ENCODE assay signal across 23 cellular contexts in the genomic region with DNA sequence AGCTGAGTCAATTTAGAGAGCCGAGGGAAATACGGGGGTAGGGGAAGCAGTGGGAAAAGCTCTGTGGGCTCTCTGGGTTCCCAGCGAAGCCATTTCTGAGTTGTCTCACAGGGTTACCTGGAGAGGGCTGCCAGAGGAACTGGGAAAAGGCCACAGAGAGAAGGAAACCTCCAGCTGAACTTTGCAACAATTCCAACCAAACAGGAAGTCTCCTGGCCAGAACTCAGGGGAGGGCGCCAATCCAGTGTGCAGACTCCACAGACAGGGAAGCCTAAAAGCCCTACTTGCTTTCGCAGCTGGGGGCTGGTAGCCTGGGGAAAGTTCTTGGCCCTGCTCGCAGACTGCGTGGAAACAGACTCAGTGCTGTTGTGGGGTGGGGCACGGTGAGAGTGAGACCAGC.
"Had no signal": no experiment of that assay in that cellular context is flagged by ENCODE, and none has a peak within 500 bp of the region (broad histone marks: within the 10 kb centered on the region; RNA-seq: fewer than 3 reads in every experiment).

No MANE protein-coding gene starts in this region.

- H3K4me1 ChIP-seq: breast epithelium had no signal

- DNase-seq: activated B cell treated with CpG ODN at 0.5 μM for 24 hours; activated CD4-positive, alpha-beta memory T cell treated with anti-CD3 and anti-CD28 coated beads for 36 hours; activated CD4-positive, alpha-beta T cell treated with anti-CD3 and anti-CD28 coated beads for 1 hour; activated CD4-positive, alpha-beta T cell treated with anti-CD3 and anti-CD28 coated beads, Interleukin-2, amount 10 ng/mL, durations not matched to agents 24 days and 14 days; activated CD8-positive, alpha-beta memory T cell treated with anti-CD3 and anti-CD28 coated beads for 24 hours; activated gamma-delta T cell treated with Interleukin-2 at 50 U/mL for 16 hours; activated naive CD4-positive, alpha-beta T cell treated with anti-CD3 and anti-CD28 coated beads, Interleukin-2, amount 10 ng/mL, durations not matched to agents 7 days and 5 days; activated naive CD8-positive, alpha-beta T cell treated with anti-CD3 and anti-CD28 coated beads for 36 hours; activated T-cell treated with anti-CD3 and anti-CD28 coated beads, Interleukin-2, amount 50 U/mL, for 72 hours; NCI-H1092; NCI-H1417 treated with DMSO at 0.1 percent for 48 hours; NCI-H1694 treated with DMSO at 0.1 percent for 48 hours; NCI-H2029 treated with DMSO at 0.1 percent for 48 hours; NCI-H345; NCI-H510A treated with DMSO at 0.1 percent for 48 hours; PC-9; T-cell; T-helper 2 cell; T1000 had no signal

- H3K36me3 ChIP-seq: breast epithelium had no signal

- H3K9ac ChIP-seq: KMS-11 had no signal

- H3K4me2 ChIP-seq: KMS-11, PC-9 had no signal

- ATAC-seq: activated T-cell treated with anti-CD3 and anti-CD28 coated beads, Interleukin-2, amount 50 U/mL, for 72 hours; T-cell had no signal

- H3K27ac ChIP-seq: KMS-11, PC-9, SK-N-MC had no signal

- H2AFZ ChIP-seq: PC-9 had no signal

- FAIRE-seq: TTC549 had no signal

- H3K4me3 ChIP-seq: breast epithelium, PC-9, SK-N-MC had no signal

- H3K27me3 ChIP-seq: breast epithelium had no signal
